9 cellular contexts compared by ENCODE assay signal in the genomic region with DNA sequence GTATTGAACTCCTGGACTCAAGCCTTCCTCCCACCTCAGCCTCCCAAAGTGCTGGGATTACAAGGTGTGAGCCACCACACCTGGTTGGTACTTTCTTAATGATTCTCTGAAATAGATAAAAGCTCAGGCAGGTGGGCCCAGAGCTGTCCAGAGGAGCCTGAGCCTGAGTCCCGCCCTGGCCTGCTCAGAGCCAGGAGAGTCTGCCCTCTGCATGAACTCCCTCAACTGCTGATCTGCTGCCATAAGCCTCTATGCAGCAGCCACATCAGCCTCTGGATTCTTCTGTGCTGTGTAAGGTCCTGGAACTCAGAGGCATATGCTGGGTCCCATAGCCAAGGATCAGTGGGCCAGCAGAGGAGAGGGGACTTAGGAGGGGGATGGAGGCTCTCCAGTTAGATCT. TPM values are rescaled to one million over a fixed set of nuclear protein-coding genes. Genes with fewer than 3 reads are reported as not detected.
DNase-seq lines count a peak whose midpoint lies in the region; ATAC-seq and TF ChIP-seq lines count a peak whose summit lies in the region.
"Had no signal": no experiment of that assay in that cellular context is flagged by ENCODE, and none has a peak within 500 bp of the region (broad histone marks: within the 10 kb centered on the region; RNA-seq: fewer than 3 reads in every experiment).

No MANE protein-coding gene starts in this region.

- H3K36me3 Mint-ChIP-seq in activated CD8-positive, alpha-beta T cell treated with anti-CD3 and anti-CD28 coated beads for 36 hours (ENCODE audit: low read depth): no peaks in the 10 kb centered on the region

- no peaks in the 10 kb centered on the region for H3K36me3 ChIP-seq in sigmoid colon

- no peaks in the 10 kb centered on the region for H3K27me3 Mint-ChIP-seq in activated CD8-positive, alpha-beta T cell treated with anti-CD3 and anti-CD28 coated beads for 36 hours

- H3K27ac Mint-ChIP-seq in activated CD8-positive, alpha-beta T cell treated with anti-CD3 and anti-CD28 coated beads for 36 hours: peak overlapping the region; percentile 57

- DNase-seq in EL: peak; percentile 48
- DNase-seq in activated CD8-positive, alpha-beta T cell treated with anti-CD3 and anti-CD28 coated beads for 36 hours: no peak
- peak; percentile 64 for DNase-seq in fibroblast of the conjunctiva (ENCODE audit: low read depth)
- peak; percentile 91 for DNase-seq in sigmoid colon
- DNase-seq in germinal center (ENCODE audit: low spot score): no peak
- no peak for DNase-seq in NCI-H1105 treated with DMSO at 0.1 percent for 48 hours (lab: John Stamatoyannopoulos, UW)

- no peak for ATAC-seq in activated CD8-positive, alpha-beta T cell treated with anti-CD3 and anti-CD28 coated beads for 36 hours
- no peak for ATAC-seq in GM21526 (IDR thresholded peaks at IDR 0.05; ENCODE audit: low FRiP score, unreplicated experiment)
- no peak for ATAC-seq in GM18867 (IDR thresholded peaks at IDR 0.05; ENCODE audit: unreplicated experiment)

- WGBS in sigmoid colon, 2 donors: 91 to 93% methylated on average over 1 of the region's 1 CpG

- H3K4me1 ChIP-seq in sigmoid colon: peaks cover 0 to 98% (median 90%) of the 10 kb centered on the region in 4 donors

- intact Hi-C loops in activated CD8-positive, alpha-beta T cell treated with anti-CD3 and anti-CD28 coated beads for 36 hours (cut with micrococcal nuclease): no loop called here
- intact Hi-C loops in sigmoid colon (cut with DNase I): no loop called here

- H3K4me1 Mint-ChIP-seq in activated CD8-positive, alpha-beta T cell treated with anti-CD3 and anti-CD28 coated beads for 36 hours (ENCODE audit: low read depth): peaks cover 66% of the 10 kb centered on the region

- no peaks in the 10 kb centered on the region for H3K9me3 Mint-ChIP-seq in activated CD8-positive, alpha-beta T cell treated with anti-CD3 and anti-CD28 coated beads for 36 hours

- TF ChIP-seq CTCF in activated CD8-positive, alpha-beta T cell treated with anti-CD3 and anti-CD28 coated beads for 36 hours (IDR thresholded peaks at IDR 0.05): no peak
- TF ChIP-seq CTCF in sigmoid colon (IDR thresholded peaks at IDR 0.05): no peak

- POLR2A ChIA-PET in activated CD8-positive, alpha-beta T cell treated with anti-CD3 and anti-CD28 coated beads for 36 hours (lab: Charles Lee): interaction anchor here (1.4 kb wide), 1 partner anchor 10 kb away, joined by 4 read pairs; no protein-coding TSS in a partner anchor

- peak overlapping the region; percentile 17 for H3K4me3 Mint-ChIP-seq in activated CD8-positive, alpha-beta T cell treated with anti-CD3 and anti-CD28 coated beads for 36 hours

- no peak for TF ChIP-seq POLR2A in sigmoid colon (IDR thresholded peaks at IDR 0.05)

- peak overlapping the region; percentile 91 to 95 (median 91) for H3K27ac ChIP-seq in sigmoid colon

- no peaks in the 10 kb centered on the region for H3K9me3 ChIP-seq in sigmoid colon

- no peaks in the 10 kb centered on the region for H3K27me3 ChIP-seq in sigmoid colon

- TF ChIP-seq EP300 in sigmoid colon (IDR thresholded peaks at IDR 0.05): no peak

- no peak overlapping the region for H3K4me3 ChIP-seq in sigmoid colon
- H3K4me3 ChIP-seq: skin epidermis had no signal

- CTCF ChIA-PET in activated CD8-positive, alpha-beta T cell treated with anti-CD3 and anti-CD28 coated beads for 36 hours (lab: Charles Lee): interaction anchor here (0.7 to 1.5 kb wide), 3 partner anchors 24 to 202 kb away, joined by 3 to 6 read pairs (median 3); no protein-coding TSS in a partner anchor

RNA-seq across cellular contexts. Expression of a gene that starts 23.1 kb away (rescaled TPM):
- 1,000 to 10,000 TPM; 1,071 to 1,096 TPM for total RNA-seq in activated CD8-positive, alpha-beta T cell treated with anti-CD3 and anti-CD28 coated beads for 36 hours
- total RNA-seq in sigmoid colon: 100 to 1,000 TPM in 2 of 4 donors, 10 to 100 TPM in 2; 77.2 to 202 (median 133) TPM
- polyA plus RNA-seq in sigmoid colon: 100 to 1,000 TPM in 1 of 3 donors, 10 to 100 TPM in 2; 71.5 to 413 (median 85.3) TPM

RNA-seq across cellular contexts. Expression of a gene that starts 34.6 kb away (rescaled TPM):
- 10 to 100 TPM; 61.6 to 66.2 TPM for total RNA-seq in activated CD8-positive, alpha-beta T cell treated with anti-CD3 and anti-CD28 coated beads for 36 hours
- total RNA-seq in sigmoid colon: 10 to 100 TPM; 21.0 to 53.7 (median 37.1) TPM
- polyA plus RNA-seq in sigmoid colon: 10 to 100 TPM; 15.3 to 21.5 (median 15.6) TPM

RNA-seq across cellular contexts. Expression of a gene that starts 34.9 kb away (rescaled TPM):
- total RNA-seq in activated CD8-positive, alpha-beta T cell treated with anti-CD3 and anti-CD28 coated beads for 36 hours: 100 to 1,000 TPM in 1 of 2 experiments, 10 to 100 TPM in 1; 94.6 to 101 TPM
- total RNA-seq in sigmoid colon: 100 to 1,000 TPM in 3 of 4 donors, 10 to 100 TPM in 1; 80.0 to 228 (median 157) TPM
- 100 to 1,000 TPM; 107 to 203 (median 198) TPM for polyA plus RNA-seq in sigmoid colon

Comparison
In these comparisons a context has a peak if more than half of its experiments do, and no peak if none do; other contexts are left out.
1. DNase-seq: peak in EL (single experiment), fibroblast of the conjunctiva (single experiment) and sigmoid colon (single experiment); none in activated CD8-positive, alpha-beta T cell treated with anti-CD3 and anti-CD28 coated beads for 36 hours (single experiment), germinal center (single experiment) and NCI-H1105 treated with DMSO at 0.1 percent for 48 hours (single experiment).
2. RNA of a gene that starts 23.1 kb away (total RNA-seq): 1,071 to 1,096 TPM in activated CD8-positive, alpha-beta T cell treated with anti-CD3 and anti-CD28 coated beads for 36 hours; 77.2 to 202 TPM in sigmoid colon; every median in the first group is over 4 times any median in the second.